ENCODE assay signal across 29 cellular contexts in genomic region chr4:84269531-84269930, GRCh38.
"Had no signal": no experiment of that assay in that cellular context is flagged by ENCODE, and none has a peak within 500 bp of the region (broad histone marks: within the 10 kb centered on the region; RNA-seq: fewer than 3 reads in every experiment).

No MANE protein-coding gene starts in this region.

- H3K4me3 ChIP-seq: stomach, suprapubic skin, testis, thoracic aorta, thyroid gland, tibial artery, tibial nerve, transverse colon, upper lobe of left lung, upper lobe of right lung, uterus, vagina had no signal

- H3K9me3 Mint-ChIP-seq: stimulated activated memory B cell treated with anti-CD40 and anti-IgM and Interleukin-4, amounts not matched to agents 10 μg/mL and 1 μg/mL and 100 μg/mL, for 72 hours; stimulated activated naive CD8-positive, alpha-beta T cell treated with anti-CD3 and anti-CD28 coated beads, Interleukin-15, amount 100 ng/mL, for 72 hours; stimulated activated naive CD8-positive, alpha-beta T cell treated with anti-CD3 and anti-CD28 coated beads, Interleukin-15, Interleukin-2, amounts not matched to agents 100 ng/mL and 50 ng/mL, for 24 hours; type B pancreatic cell had no signal

- ATAC-seq: stimulated activated effector memory CD8-positive, alpha-beta T cell treated with anti-CD3 and anti-CD28 coated beads, Interleukin-12 subunit alpha, Interleukin-12 subunit beta, amount 100 ng/mL, for 72 hours; stimulated activated memory B cell treated with anti-CD40 and anti-IgM and Interleukin-4, amounts not matched to agents 10 μg/mL and 1 μg/mL and 100 μg/mL, for 72 hours; stimulated activated naive B cell treated with anti-CD40 and anti-IgM and Interleukin-4, amounts not matched to agents 10 μg/mL and 1 μg/mL and 100 μg/mL, for 72 hours; stimulated activated naive CD8-positive, alpha-beta T cell treated with anti-CD3 and anti-CD28 coated beads, Interleukin-15, amount 100 ng/mL, for 72 hours; stimulated activated naive CD8-positive, alpha-beta T cell treated with anti-CD3 and anti-CD28 coated beads, Interleukin-15, Interleukin-2, amounts not matched to agents 100 U/mL and 50 U/mL, for 24 hours; upper lobe of right lung had no signal

- H3K27me3 Mint-ChIP-seq: stimulated activated memory B cell treated with anti-CD40 and anti-IgM and Interleukin-4, amounts not matched to agents 10 μg/mL and 1 μg/mL and 100 μg/mL, for 72 hours; stimulated activated naive B cell treated with anti-CD40 and anti-IgM and Interleukin-4, amounts not matched to agents 10 μg/mL and 1 μg/mL and 100 μg/mL, for 72 hours; stimulated activated naive CD8-positive, alpha-beta T cell treated with anti-CD3 and anti-CD28 coated beads, Interleukin-15, amount 100 ng/mL, for 72 hours; stimulated activated naive CD8-positive, alpha-beta T cell treated with anti-CD3 and anti-CD28 coated beads, Interleukin-15, Interleukin-2, amounts not matched to agents 100 ng/mL and 50 ng/mL, for 24 hours; type B pancreatic cell had no signal

- H3K9me3 ChIP-seq: stomach, suprapubic skin, testis, thoracic aorta, thyroid gland, tibial artery, tibial nerve, transverse colon, upper lobe of left lung, upper lobe of right lung, uterus, vagina had no signal

- H3K4me1 ChIP-seq: stomach, suprapubic skin, testis, thyroid gland, tibial artery, tibial nerve, transverse colon, upper lobe of left lung, upper lobe of right lung, uterus, vagina had no signal

- H3K27me3 ChIP-seq: stomach, suprapubic skin, testis, thyroid gland, tibial artery, tibial nerve, transverse colon, upper lobe of left lung, upper lobe of right lung, uterus, vagina had no signal

- H3K36me3 ChIP-seq: stomach, suprapubic skin, thoracic aorta, thyroid gland, tibial artery, tibial nerve, transverse colon, upper lobe of left lung, upper lobe of right lung, uterus, vagina had no signal

- H3K36me3 Mint-ChIP-seq: stimulated activated effector memory CD8-positive, alpha-beta T cell treated with anti-CD3 and anti-CD28 coated beads, Interleukin-12 subunit alpha, Interleukin-12 subunit beta, amount 100 ng/mL, for 72 hours; stimulated activated memory B cell treated with anti-CD40 and anti-IgM and Interleukin-4, amounts not matched to agents 10 μg/mL and 1 μg/mL and 100 μg/mL, for 72 hours; stimulated activated naive B cell treated with anti-CD40 and anti-IgM and Interleukin-4, amounts not matched to agents 10 μg/mL and 1 μg/mL and 100 μg/mL, for 72 hours; type B pancreatic cell had no signal

- H3K27ac ChIP-seq: stomach, suprapubic skin, testis, thoracic aorta, thyroid gland, tibial artery, tibial nerve, transverse colon, upper lobe of left lung, upper lobe of right lung, uterus, vagina had no signal

- H3K4me1 Mint-ChIP-seq: stimulated activated effector memory CD8-positive, alpha-beta T cell treated with anti-CD3 and anti-CD28 coated beads, Interleukin-12 subunit alpha, Interleukin-12 subunit beta, amount 100 ng/mL, for 72 hours; stimulated activated memory B cell treated with anti-CD40 and anti-IgM and Interleukin-4, amounts not matched to agents 10 μg/mL and 1 μg/mL and 100 μg/mL, for 72 hours; stimulated activated naive B cell treated with anti-CD40 and anti-IgM and Interleukin-4, amounts not matched to agents 10 μg/mL and 1 μg/mL and 100 μg/mL, for 72 hours; stimulated activated naive CD8-positive, alpha-beta T cell treated with anti-CD3 and anti-CD28 coated beads, Interleukin-15, amount 100 ng/mL, for 72 hours had no signal

- DNase-seq: stimulated activated CD4-positive, alpha-beta T cell treated with anti-CD3 and anti-CD28 coated beads, Interleukin-2, amount 100 ng/mL, for 48 hours; stimulated activated CD4-positive, alpha-beta T cell treated with anti-CD3 and anti-CD28 coated beads, Interleukin-4, amount 100 ng/mL, for 1 hour; stimulated activated CD4-positive, alpha-beta T cell treated with anti-CD3 and anti-CD28 coated beads, Interleukin-4, amount 100 ng/mL, for 24 hours; stimulated activated CD4-positive, alpha-beta T cell treated with anti-CD3 and anti-CD28 coated beads, Interleukin-4, amount 100 ng/mL, for 4 hours; stimulated activated CD8-positive, alpha-beta memory T cell treated with anti-CD3 and anti-CD28 coated beads, Interleukin-4, amount 100 ng/mL, for 48 hours; stimulated activated naive B cell treated with anti-CD40 and anti-IgM and Interleukin-4, amounts not matched to agents 10 μg/mL and 1 μg/mL and 100 μg/mL, for 72 hours; stimulated activated naive CD4-positive, alpha-beta T cell; stimulated activated naive CD4-positive, alpha-beta T cell treated with Interleukin-2 at 50 U/mL for 16 hours; stimulated activated naive CD8-positive, alpha-beta T cell treated with anti-CD3 and anti-CD28 coated beads, Interleukin-15, amount 100 ng/mL, for 72 hours; stimulated activated naive CD8-positive, alpha-beta T cell treated with anti-CD3 and anti-CD28 coated beads, Interleukin-15, Interleukin-2, amounts not matched to agents 100 U/mL and 50 U/mL, for 24 hours; stomach; substantia nigra; testis; thyroid gland; tibial artery; transverse colon; trophoblast cell; upper lobe of left lung; upper lobe of right lung; uterus had no signal

- H3K27ac Mint-ChIP-seq: stimulated activated effector memory CD8-positive, alpha-beta T cell treated with anti-CD3 and anti-CD28 coated beads, Interleukin-12 subunit alpha, Interleukin-12 subunit beta, amount 100 ng/mL, for 72 hours; stimulated activated memory B cell treated with anti-CD40 and anti-IgM and Interleukin-4, amounts not matched to agents 10 μg/mL and 1 μg/mL and 100 μg/mL, for 72 hours; stimulated activated naive B cell treated with anti-CD40 and anti-IgM and Interleukin-4, amounts not matched to agents 10 μg/mL and 1 μg/mL and 100 μg/mL, for 72 hours; stimulated activated naive CD8-positive, alpha-beta T cell treated with anti-CD3 and anti-CD28 coated beads, Interleukin-15, amount 100 ng/mL, for 72 hours; stimulated activated naive CD8-positive, alpha-beta T cell treated with anti-CD3 and anti-CD28 coated beads, Interleukin-15, Interleukin-2, amounts not matched to agents 100 ng/mL and 50 ng/mL, for 24 hours; type B pancreatic cell had no signal

- H3K4me3 Mint-ChIP-seq: stimulated activated effector memory CD8-positive, alpha-beta T cell treated with anti-CD3 and anti-CD28 coated beads, Interleukin-12 subunit alpha, Interleukin-12 subunit beta, amount 100 ng/mL, for 72 hours; stimulated activated memory B cell treated with anti-CD40 and anti-IgM and Interleukin-4, amounts not matched to agents 10 μg/mL and 1 μg/mL and 100 μg/mL, for 72 hours; stimulated activated naive B cell treated with anti-CD40 and anti-IgM and Interleukin-4, amounts not matched to agents 10 μg/mL and 1 μg/mL and 100 μg/mL, for 72 hours; stimulated activated naive CD8-positive, alpha-beta T cell treated with anti-CD3 and anti-CD28 coated beads, Interleukin-15, amount 100 ng/mL, for 72 hours; stimulated activated naive CD8-positive, alpha-beta T cell treated with anti-CD3 and anti-CD28 coated beads, Interleukin-15, Interleukin-2, amounts not matched to agents 100 ng/mL and 50 ng/mL, for 24 hours; type B pancreatic cell had no signal

- FAIRE-seq: urothelium cell line had no signal
